Comparison of ENCODE assay signal across 1 cellular context in the genomic region with DNA sequence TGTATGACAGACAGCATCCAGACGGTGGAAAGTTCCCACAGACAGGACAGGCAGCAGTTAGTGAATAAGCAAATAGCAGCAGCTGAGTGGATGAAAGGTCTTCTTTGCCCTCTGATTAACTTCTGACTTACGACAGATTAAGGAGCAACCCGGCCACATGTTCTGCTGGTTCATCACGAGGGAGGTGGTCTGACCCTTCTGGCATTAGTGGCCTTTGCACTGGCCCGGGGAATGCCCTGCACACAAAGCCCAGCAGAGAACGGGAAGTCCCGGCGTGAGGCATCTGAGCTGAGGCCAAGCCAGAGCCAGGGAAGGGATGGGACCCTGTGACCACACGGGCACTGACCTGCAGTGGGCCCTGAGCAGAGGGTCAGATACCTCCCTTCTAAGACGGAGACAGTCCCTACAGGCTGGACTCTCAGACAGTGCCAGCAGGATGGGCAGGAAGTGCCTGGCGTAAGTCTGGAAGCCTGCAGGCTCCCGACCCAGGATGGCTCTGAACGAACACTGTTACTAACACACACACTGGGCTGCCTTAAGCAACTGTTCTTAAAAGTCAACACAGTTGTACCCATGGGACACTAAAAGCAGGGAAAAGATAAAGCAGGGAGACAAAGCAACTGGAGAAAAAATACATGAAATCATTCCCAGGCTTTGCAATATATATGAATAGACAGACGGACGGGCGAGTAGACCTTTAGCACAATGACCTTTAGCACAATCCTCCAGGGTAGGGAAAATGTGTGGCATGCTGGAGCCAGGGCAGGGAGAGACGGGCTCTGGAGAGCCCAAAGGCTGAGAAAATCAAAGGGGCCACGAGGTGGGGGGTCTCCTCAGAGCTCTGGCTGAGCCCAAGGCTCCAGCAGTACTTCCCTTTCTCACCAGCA.
A peak's percentile ranks its signal among the peaks of the same experiment; 100 is the strongest.
TF ChIP-seq lines count a peak whose summit lies in the region.

No MANE protein-coding gene starts in this region.

TF ChIP-seq in HepG2, 621 proteins besides CTCF, POLR2A, EP300 and RAD21 (continued from another document and continues in another):
- TF ChIP-seq, protein P1, sequence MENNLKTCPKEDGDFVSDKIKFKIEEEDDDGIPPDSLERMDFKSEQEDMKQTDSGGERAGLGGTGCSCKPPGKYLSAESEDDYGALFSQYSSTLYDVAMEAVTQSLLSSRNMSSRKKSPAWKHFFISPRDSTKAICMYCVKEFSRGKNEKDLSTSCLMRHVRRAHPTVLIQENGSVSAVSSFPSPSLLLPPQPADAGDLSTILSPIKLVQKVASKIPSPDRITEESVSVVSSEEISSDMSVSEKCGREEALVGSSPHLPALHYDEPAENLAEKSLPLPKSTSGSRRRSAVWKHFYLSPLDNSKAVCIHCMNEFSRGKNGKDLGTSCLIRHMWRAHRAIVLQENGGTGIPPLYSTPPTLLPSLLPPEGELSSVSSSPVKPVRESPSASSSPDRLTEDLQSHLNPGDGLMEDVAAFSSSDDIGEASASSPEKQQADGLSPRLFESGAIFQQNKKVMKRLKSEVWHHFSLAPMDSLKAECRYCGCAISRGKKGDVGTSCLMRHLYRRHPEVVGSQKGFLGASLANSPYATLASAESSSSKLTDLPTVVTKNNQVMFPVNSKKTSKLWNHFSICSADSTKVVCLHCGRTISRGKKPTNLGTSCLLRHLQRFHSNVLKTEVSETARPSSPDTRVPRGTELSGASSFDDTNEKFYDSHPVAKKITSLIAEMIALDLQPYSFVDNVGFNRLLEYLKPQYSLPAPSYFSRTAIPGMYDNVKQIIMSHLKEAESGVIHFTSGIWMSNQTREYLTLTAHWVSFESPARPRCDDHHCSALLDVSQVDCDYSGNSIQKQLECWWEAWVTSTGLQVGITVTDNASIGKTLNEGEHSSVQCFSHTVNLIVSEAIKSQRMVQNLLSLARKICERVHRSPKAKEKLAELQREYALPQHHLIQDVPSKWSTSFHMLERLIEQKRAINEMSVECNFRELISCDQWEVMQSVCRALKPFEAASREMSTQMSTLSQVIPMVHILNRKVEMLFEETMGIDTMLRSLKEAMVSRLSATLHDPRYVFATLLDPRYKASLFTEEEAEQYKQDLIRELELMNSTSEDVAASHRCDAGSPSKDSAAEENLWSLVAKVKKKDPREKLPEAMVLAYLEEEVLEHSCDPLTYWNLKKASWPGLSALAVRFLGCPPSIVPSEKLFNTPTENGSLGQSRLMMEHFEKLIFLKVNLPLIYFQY (CRISPR knock-in tag; IDR thresholded peaks at IDR 0.05; ENCODE audit: borderline replicate concordance) = peak; percentile 53; the same call in 1 of the 2 replicates
- TF ChIP-seq HMGA1 (CRISPR knock-in tag; conservative IDR thresholded peaks at IDR 0.05) = no peak
- no peak for TF ChIP-seq FIP1L1 (IDR thresholded peaks at IDR 0.05; ENCODE audit: borderline replicate concordance, insufficient read depth, low read depth, low read length)
- TF ChIP-seq ZZZ3 (CRISPR knock-in tag; IDR thresholded peaks at IDR 0.05; ENCODE audit: borderline replicate concordance) = no peak
- TF ChIP-seq ZNF792 (CRISPR knock-in tag; IDR thresholded peaks at IDR 0.05) = peak; percentile 43; the same call in 1 of the 2 replicates
- TF ChIP-seq, protein P2, sequence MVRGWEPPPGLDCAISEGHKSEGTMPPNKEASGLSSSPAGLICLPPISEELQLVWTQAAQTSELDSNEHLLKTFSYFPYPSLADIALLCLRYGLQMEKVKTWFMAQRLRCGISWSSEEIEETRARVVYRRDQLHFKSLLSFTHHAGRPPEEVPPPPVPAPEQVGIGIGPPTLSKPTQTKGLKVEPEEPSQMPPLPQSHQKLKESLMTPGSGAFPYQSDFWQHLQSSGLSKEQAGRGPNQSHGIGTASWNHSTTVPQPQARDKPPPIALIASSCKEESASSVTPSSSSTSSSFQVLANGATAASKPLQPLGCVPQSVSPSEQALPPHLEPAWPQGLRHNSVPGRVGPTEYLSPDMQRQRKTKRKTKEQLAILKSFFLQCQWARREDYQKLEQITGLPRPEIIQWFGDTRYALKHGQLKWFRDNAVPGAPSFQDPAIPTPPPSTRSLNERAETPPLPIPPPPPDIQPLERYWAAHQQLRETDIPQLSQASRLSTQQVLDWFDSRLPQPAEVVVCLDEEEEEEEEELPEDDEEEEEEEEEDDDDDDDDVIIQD (CRISPR knock-in tag; IDR thresholded peaks at IDR 0.05; ENCODE audit: low read depth) = 0 out of 2 replicates have a peak, but pooled peaks have one; percentile 13
- TF ChIP-seq, protein P3, sequence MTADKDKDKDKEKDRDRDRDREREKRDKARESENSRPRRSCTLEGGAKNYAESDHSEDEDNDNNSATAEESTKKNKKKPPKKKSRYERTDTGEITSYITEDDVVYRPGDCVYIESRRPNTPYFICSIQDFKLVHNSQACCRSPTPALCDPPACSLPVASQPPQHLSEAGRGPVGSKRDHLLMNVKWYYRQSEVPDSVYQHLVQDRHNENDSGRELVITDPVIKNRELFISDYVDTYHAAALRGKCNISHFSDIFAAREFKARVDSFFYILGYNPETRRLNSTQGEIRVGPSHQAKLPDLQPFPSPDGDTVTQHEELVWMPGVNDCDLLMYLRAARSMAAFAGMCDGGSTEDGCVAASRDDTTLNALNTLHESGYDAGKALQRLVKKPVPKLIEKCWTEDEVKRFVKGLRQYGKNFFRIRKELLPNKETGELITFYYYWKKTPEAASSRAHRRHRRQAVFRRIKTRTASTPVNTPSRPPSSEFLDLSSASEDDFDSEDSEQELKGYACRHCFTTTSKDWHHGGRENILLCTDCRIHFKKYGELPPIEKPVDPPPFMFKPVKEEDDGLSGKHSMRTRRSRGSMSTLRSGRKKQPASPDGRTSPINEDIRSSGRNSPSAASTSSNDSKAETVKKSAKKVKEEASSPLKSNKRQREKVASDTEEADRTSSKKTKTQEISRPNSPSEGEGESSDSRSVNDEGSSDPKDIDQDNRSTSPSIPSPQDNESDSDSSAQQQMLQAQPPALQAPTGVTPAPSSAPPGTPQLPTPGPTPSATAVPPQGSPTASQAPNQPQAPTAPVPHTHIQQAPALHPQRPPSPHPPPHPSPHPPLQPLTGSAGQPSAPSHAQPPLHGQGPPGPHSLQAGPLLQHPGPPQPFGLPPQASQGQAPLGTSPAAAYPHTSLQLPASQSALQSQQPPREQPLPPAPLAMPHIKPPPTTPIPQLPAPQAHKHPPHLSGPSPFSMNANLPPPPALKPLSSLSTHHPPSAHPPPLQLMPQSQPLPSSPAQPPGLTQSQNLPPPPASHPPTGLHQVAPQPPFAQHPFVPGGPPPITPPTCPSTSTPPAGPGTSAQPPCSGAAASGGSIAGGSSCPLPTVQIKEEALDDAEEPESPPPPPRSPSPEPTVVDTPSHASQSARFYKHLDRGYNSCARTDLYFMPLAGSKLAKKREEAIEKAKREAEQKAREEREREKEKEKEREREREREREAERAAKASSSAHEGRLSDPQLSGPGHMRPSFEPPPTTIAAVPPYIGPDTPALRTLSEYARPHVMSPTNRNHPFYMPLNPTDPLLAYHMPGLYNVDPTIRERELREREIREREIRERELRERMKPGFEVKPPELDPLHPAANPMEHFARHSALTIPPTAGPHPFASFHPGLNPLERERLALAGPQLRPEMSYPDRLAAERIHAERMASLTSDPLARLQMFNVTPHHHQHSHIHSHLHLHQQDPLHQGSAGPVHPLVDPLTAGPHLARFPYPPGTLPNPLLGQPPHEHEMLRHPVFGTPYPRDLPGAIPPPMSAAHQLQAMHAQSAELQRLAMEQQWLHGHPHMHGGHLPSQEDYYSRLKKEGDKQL (CRISPR knock-in tag; IDR thresholded peaks at IDR 0.05; ENCODE audit: low read depth) = no peak
- no peak for TF ChIP-seq ZNF382 (CRISPR knock-in tag; IDR thresholded peaks at IDR 0.05; ENCODE audit: borderline replicate concordance)
- TF ChIP-seq SP2 (CRISPR knock-in tag; IDR thresholded peaks at IDR 0.05) = no peak
- TF ChIP-seq ZNF460 (CRISPR knock-in tag; IDR thresholded peaks at IDR 0.05; ENCODE audit: borderline replicate concordance) = no peak
- no peak for TF ChIP-seq SOX6 (IDR thresholded peaks at IDR 0.05)
- TF ChIP-seq SOX6 (CRISPR knock-in tag; IDR thresholded peaks at IDR 0.05) = peak; percentile 70
- TF ChIP-seq TP53 (CRISPR knock-in tag; conservative IDR thresholded peaks at IDR 0.05) = no peak
- TF ChIP-seq ZNF556 (CRISPR knock-in tag; IDR thresholded peaks at IDR 0.05; ENCODE audit: borderline replicate concordance) = no peak
- TF ChIP-seq, protein P4, sequence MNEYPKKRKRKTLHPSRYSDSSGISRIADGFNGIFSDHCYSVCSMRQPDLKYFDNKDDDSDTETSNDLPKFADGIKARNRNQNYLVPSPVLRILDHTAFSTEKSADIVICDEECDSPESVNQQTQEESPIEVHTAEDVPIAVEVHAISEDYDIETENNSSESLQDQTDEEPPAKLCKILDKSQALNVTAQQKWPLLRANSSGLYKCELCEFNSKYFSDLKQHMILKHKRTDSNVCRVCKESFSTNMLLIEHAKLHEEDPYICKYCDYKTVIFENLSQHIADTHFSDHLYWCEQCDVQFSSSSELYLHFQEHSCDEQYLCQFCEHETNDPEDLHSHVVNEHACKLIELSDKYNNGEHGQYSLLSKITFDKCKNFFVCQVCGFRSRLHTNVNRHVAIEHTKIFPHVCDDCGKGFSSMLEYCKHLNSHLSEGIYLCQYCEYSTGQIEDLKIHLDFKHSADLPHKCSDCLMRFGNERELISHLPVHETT (CRISPR knock-in tag; conservative IDR thresholded peaks at IDR 0.05) = no peak
- TF ChIP-seq ZNF326 (CRISPR knock-in tag; IDR thresholded peaks at IDR 0.05; ENCODE audit: borderline replicate concordance) = 0 out of 2 replicates have a peak, but pooled peaks have one; percentile 40
- 0 out of 2 replicates have a peak, but pooled peaks have one; percentile 66 for TF ChIP-seq KMT2B (CRISPR knock-in tag; IDR thresholded peaks at IDR 0.05)
- TF ChIP-seq, protein P5, sequence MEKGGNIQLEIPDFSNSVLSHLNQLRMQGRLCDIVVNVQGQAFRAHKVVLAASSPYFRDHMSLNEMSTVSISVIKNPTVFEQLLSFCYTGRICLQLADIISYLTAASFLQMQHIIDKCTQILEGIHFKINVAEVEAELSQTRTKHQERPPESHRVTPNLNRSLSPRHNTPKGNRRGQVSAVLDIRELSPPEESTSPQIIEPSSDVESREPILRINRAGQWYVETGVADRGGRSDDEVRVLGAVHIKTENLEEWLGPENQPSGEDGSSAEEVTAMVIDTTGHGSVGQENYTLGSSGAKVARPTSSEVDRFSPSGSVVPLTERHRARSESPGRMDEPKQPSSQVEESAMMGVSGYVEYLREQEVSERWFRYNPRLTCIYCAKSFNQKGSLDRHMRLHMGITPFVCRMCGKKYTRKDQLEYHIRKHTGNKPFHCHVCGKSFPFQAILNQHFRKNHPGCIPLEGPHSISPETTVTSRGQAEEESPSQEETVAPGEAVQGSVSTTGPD (CRISPR knock-in tag; IDR thresholded peaks at IDR 0.05) = 0 out of 2 replicates have a peak, but pooled peaks have one; percentile 39
- TF ChIP-seq SIX1 (CRISPR knock-in tag; IDR thresholded peaks at IDR 0.05; ENCODE audit: borderline replicate concordance) = no peak
- TF ChIP-seq SALL1 (CRISPR knock-in tag; IDR thresholded peaks at IDR 0.05) = peak; percentile 77
- TF ChIP-seq ZNF83 (CRISPR knock-in tag; IDR thresholded peaks at IDR 0.05; ENCODE audit: borderline replicate concordance) = no peak
- no peak for TF ChIP-seq ZNF451 (CRISPR knock-in tag; IDR thresholded peaks at IDR 0.05)
- TF ChIP-seq KDM5B (CRISPR knock-in tag; IDR thresholded peaks at IDR 0.05; ENCODE audit: borderline replicate concordance) = peak; percentile 50; the same call in 1 of the 2 replicates
- peak; percentile 70; the same call in 1 of the 2 replicates for TF ChIP-seq ZFX (CRISPR knock-in tag; IDR thresholded peaks at IDR 0.05; ENCODE audit: low read depth)
- TF ChIP-seq, protein P6, sequence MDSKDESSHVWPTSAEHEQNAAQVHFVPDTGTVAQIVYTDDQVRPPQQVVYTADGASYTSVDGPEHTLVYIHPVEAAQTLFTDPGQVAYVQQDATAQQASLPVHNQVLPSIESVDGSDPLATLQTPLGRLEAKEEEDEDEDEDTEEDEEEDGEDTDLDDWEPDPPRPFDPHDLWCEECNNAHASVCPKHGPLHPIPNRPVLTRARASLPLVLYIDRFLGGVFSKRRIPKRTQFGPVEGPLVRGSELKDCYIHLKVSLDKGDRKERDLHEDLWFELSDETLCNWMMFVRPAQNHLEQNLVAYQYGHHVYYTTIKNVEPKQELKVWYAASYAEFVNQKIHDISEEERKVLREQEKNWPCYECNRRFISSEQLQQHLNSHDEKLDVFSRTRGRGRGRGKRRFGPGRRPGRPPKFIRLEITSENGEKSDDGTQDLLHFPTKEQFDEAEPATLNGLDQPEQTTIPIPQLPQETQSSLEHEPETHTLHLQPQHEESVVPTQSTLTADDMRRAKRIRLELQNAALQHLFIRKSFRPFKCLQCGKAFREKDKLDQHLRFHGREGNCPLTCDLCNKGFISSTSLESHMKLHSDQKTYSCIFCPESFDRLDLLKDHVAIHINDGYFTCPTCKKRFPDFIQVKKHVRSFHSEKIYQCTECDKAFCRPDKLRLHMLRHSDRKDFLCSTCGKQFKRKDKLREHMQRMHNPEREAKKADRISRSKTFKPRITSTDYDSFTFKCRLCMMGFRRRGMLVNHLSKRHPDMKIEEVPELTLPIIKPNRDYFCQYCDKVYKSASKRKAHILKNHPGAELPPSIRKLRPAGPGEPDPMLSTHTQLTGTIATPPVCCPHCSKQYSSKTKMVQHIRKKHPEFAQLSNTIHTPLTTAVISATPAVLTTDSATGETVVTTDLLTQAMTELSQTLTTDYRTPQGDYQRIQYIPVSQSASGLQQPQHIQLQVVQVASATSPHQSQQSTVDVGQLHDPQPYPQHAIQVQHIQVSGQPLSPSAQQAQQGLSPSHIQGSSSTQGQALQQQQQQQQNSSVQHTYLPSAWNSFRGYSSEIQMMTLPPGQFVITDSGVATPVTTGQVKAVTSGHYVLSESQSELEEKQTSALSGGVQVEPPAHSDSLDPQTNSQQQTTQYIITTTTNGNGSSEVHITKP (CRISPR knock-in tag; IDR thresholded peaks at IDR 0.05; ENCODE audit: low read depth) = 0 out of 2 replicates have a peak, but pooled peaks have one; percentile 61
- TF ChIP-seq IKZF1 (IDR thresholded peaks at IDR 0.05) = no peak
- TF ChIP-seq ZMAT3 (CRISPR knock-in tag; conservative IDR thresholded peaks at IDR 0.05) = no peak; the same call in 1 of the 2 replicates
- no peak for TF ChIP-seq KLF12 (CRISPR knock-in tag; IDR thresholded peaks at IDR 0.05; ENCODE audit: borderline replicate concordance)
- no peak; the same call in 1 of the 2 replicates for TF ChIP-seq ISX (CRISPR knock-in tag; conservative IDR thresholded peaks at IDR 0.05)
- TF ChIP-seq, protein P7, sequence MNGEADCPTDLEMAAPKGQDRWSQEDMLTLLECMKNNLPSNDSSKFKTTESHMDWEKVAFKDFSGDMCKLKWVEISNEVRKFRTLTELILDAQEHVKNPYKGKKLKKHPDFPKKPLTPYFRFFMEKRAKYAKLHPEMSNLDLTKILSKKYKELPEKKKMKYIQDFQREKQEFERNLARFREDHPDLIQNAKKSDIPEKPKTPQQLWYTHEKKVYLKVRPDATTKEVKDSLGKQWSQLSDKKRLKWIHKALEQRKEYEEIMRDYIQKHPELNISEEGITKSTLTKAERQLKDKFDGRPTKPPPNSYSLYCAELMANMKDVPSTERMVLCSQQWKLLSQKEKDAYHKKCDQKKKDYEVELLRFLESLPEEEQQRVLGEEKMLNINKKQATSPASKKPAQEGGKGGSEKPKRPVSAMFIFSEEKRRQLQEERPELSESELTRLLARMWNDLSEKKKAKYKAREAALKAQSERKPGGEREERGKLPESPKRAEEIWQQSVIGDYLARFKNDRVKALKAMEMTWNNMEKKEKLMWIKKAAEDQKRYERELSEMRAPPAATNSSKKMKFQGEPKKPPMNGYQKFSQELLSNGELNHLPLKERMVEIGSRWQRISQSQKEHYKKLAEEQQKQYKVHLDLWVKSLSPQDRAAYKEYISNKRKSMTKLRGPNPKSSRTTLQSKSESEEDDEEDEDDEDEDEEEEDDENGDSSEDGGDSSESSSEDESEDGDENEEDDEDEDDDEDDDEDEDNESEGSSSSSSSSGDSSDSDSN (CRISPR knock-in tag; IDR thresholded peaks at IDR 0.05) = peak; percentile 88
- TF ChIP-seq ZNF550 (CRISPR knock-in tag; IDR thresholded peaks at IDR 0.05; ENCODE audit: borderline replicate concordance) = no peak
- 0 out of 2 replicates have a peak, but pooled peaks have one; percentile 56 for TF ChIP-seq ZNF317 (CRISPR knock-in tag; IDR thresholded peaks at IDR 0.05)
- TF ChIP-seq RXRB (CRISPR knock-in tag; IDR thresholded peaks at IDR 0.05; ENCODE audit: borderline replicate concordance) = peak; percentile 78
- no peak for TF ChIP-seq FOXC1 (CRISPR knock-in tag; IDR thresholded peaks at IDR 0.05; ENCODE audit: borderline replicate concordance)
